In the genomic region with DNA sequence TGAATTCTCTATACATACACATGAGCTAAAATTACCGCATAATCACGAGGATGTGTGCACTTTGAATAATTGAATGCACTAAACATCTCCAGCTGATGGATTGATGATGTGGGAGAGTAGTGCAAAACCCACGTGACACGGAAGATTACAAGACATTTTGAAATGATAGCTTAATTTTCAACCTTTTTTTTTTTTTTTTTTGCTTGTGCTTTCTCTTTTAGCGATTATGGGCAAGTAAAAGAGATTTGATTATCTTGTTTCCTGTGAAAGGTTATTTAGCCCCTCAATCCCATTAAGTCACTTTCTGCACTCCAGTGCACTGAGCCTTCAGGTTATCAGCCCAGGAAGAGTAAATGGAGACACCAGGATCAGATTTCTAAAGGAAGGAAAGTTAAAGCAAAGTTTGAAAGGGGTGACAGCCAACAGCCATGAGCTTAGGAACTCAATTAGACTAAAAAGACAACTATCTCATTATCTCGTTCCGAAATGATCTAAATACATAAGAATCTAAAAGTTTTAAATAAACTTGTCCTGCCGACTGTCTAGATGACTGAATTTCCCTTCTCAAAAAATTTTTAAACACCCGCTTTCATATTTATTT, we compare ENCODE assay signal across 14 cellular contexts.
DNase-seq lines count a peak whose midpoint lies in the region; ATAC-seq, FAIRE-seq and TF ChIP-seq lines count a peak whose summit lies in the region.
"Had no signal": no experiment of that assay in that cellular context is flagged by ENCODE, and none has a peak within 500 bp of the region (broad histone marks: within the 10 kb centered on the region; RNA-seq: fewer than 3 reads in every experiment).

No MANE protein-coding gene starts in this region.

- ATAC-seq in HG03432 (IDR thresholded peaks at IDR 0.05; ENCODE audit: unreplicated experiment): no peak
- ATAC-seq in HG03469 (IDR thresholded peaks at IDR 0.05; ENCODE audit: unreplicated experiment): no peak
- ATAC-seq: body of pancreas; stimulated activated effector memory CD8-positive, alpha-beta T cell treated with anti-CD3 and anti-CD28 coated beads, Interleukin-12 subunit alpha, Interleukin-12 subunit beta, amount 100 ng/mL, for 72 hours had no signal

- WGBS in H1 (ENCODE audit: extremely low coverage in 1 of 2, insufficient coverage in 1 of 2, insufficient read length in 1 of 2, insufficient replicate concordance in 2 of 2, low coverage in 1 of 2, low lambda C conversion rate in 2 of 2, missing lambda C conversion rate in 1 of 2), 2 experiments: 57% methylated on average over 8 of the region's 9 CpGs; no CpG with 5 or more reads in 1 of the 2 experiments

- no peak overlapping the region; the same call in 1 of the 2 replicates for H3K18ac ChIP-seq in H1 (ENCODE audit: extremely low read depth, low read length)

- H4K8ac ChIP-seq in H1 (ENCODE audit: extremely low read depth, insufficient read depth, low read length): no peak overlapping the region

- H3K4ac ChIP-seq in H1 (replicated peaks; ENCODE audit: insufficient read length, low read depth, low read length): no peak overlapping the region

- H3K36me3 ChIP-seq in H1 (ENCODE audit: control insufficient read depth in 2 of 4, insufficient read depth in 4 of 4, low read length in 3 of 4) (no peaks in the 10 kb centered on the region), neural cell (ENCODE audit: insufficient read depth, low read length) (no peaks in the 10 kb centered on the region)

- H3K9me3 ChIP-seq in AG04450 (ENCODE audit: control insufficient read depth, insufficient read depth, low read length): no peaks in the 10 kb centered on the region
- H3K9me3 ChIP-seq in H1 (ENCODE audit: insufficient read depth in 2 of 2, low read depth in 1 of 2, low read length in 1 of 2): no peaks in the 10 kb centered on the region
- H3K9me3 ChIP-seq in neural cell (ENCODE audit: low read length): no peaks in the 10 kb centered on the region
- H3K9me3 ChIP-seq: body of pancreas had no signal

- H3K4me3 ChIP-seq in AG04450 (ENCODE audit: low read depth, low read length): peak overlapping the region; percentile 39
- H3K4me3 ChIP-seq in H1 (ENCODE audit: extremely low read depth in 1 of 4, insufficient read depth in 2 of 4, low read depth in 3 of 4, low read length in 4 of 4): peak overlapping the region in 2 of 4 experiments; percentile 2 to 51; a peak in 4 of 8 replicates
- H3K4me3 ChIP-seq in neural cell (ENCODE audit: low read length): peak overlapping the region; percentile 57
- H3K4me3 ChIP-seq: body of pancreas had no signal

- no peak overlapping the region for H4K5ac ChIP-seq in H1 (ENCODE audit: insufficient read length, low read depth, low read length)

- H3K23ac ChIP-seq in H1 (ENCODE audit: insufficient read length): no peak overlapping the region

- no peak for TF ChIP-seq RAD21 in H1 (IDR thresholded peaks at IDR 0.05 in 1 of 2, conservative IDR thresholded peaks at IDR 0.05 in 1 of 2; ENCODE audit: low read depth in 2 of 2, low read length in 2 of 2)
- no peak for TF ChIP-seq RAD21 in neural cell (conservative IDR thresholded peaks at IDR 0.05)

- H2AFZ ChIP-seq in H1 (ENCODE audit: low read length): no peak overlapping the region; the same call in 1 of the 2 replicates
- no peak overlapping the region for H2AFZ ChIP-seq in neural cell (ENCODE audit: low read depth, low read length)

- H3K79me2 ChIP-seq in H1 (ENCODE audit: control insufficient read depth in 1 of 2, insufficient read depth in 2 of 2, low read length in 2 of 2) (no peaks in the 10 kb centered on the region), neural cell (replicated peaks; ENCODE audit: insufficient read depth, low read length) (no peaks in the 10 kb centered on the region)

- H2BK12ac ChIP-seq in H1 (ENCODE audit: low read depth, low read length): no peak overlapping the region

- H2AK5ac ChIP-seq in H1 (ENCODE audit: low read depth, low read length): no peak overlapping the region

- H4K20me1 ChIP-seq in H1 (replicated peaks in 1 of 2; ENCODE audit: control insufficient read depth in 1 of 2, insufficient read depth in 2 of 2, low read length in 2 of 2) (no peaks in the 10 kb centered on the region), neural cell (ENCODE audit: insufficient read depth) (no peaks in the 10 kb centered on the region)

- no peak overlapping the region for H3K14ac ChIP-seq in H1 (ENCODE audit: insufficient read length)

- no peak overlapping the region for H2BK15ac ChIP-seq in H1 (ENCODE audit: low read length)

- H4K91ac ChIP-seq in H1 (replicated peaks; ENCODE audit: insufficient read length, low read length): no peak overlapping the region

- H2BK5ac ChIP-seq in H1 (ENCODE audit: low read depth, low read length): no peak overlapping the region

- H3K23me2 ChIP-seq in H1 (ENCODE audit: low read depth, low read length): no peaks in the 10 kb centered on the region

- no peak for TF ChIP-seq POLR2A in H1 (IDR thresholded peaks at IDR 0.05; ENCODE audit: control extremely low read depth in 1 of 2, low read depth in 2 of 2, low read length in 2 of 2)

- CTCF ChIA-PET in AG04450 (lab: Charles Lee): interaction anchor here (0.6 to 1.9 kb wide), 5 partner anchors 13 to 94 kb away, joined by 3 to 8 read pairs (median 5); no protein-coding TSS in a partner anchor
- CTCF ChIA-PET in H1 (lab: Charles Lee; ENCODE audit: partially characterized antibody): interaction anchor here (1.0 to 2.0 kb wide), 7 partner anchors 10 to 184 kb away, joined by 3 to 8 read pairs (median 4); no protein-coding TSS in a partner anchor

- peaks cover 0 to 9% (median 5%) of the 10 kb centered on the region in 4 experiments; a peak in 2 of 7 replicates for H3K4me1 ChIP-seq in H1 (replicated peaks in 1 of 4; ENCODE audit: control insufficient read depth in 3 of 4, insufficient read depth in 4 of 4, low read length in 3 of 4)

- POLR2A ChIA-PET in AG04450 (lab: Yijun Ruan, JAX) (interaction anchor here (0.6 to 1.3 kb wide), 4 partner anchors 22 to 886 kb away, joined by 3 to 7 read pairs (median 4); no protein-coding TSS in a partner anchor), H1 (lab: Charles Lee; ENCODE audit: partially characterized antibody) (interaction anchor here (0.8 to 2.0 kb wide), 4 partner anchors 11 to 108 kb away, joined by 3 to 8 read pairs (median 3); no protein-coding TSS in a partner anchor)

- no peak for TF ChIP-seq EP300 in H1 (IDR thresholded peaks at IDR 0.05; ENCODE audit: borderline replicate concordance in 1 of 2, low read depth in 2 of 2, low read length in 2 of 2)
- TF ChIP-seq EP300 in neural cell (conservative IDR thresholded peaks at IDR 0.05; ENCODE audit: poor library complexity, severe bottlenecking): peak; percentile 79

- H3K9me2 ChIP-seq in neural cell (ENCODE audit: insufficient read depth, low read length): no peaks in the 10 kb centered on the region

- H3K9ac ChIP-seq in H1 (replicated peaks in 1 of 4; ENCODE audit: extremely low read depth in 1 of 4, low read depth in 3 of 4, low read length in 3 of 4): no peak overlapping the region
- peak overlapping the region; percentile 24 for H3K9ac ChIP-seq in neural cell (ENCODE audit: low read length)

- H3K27me3 ChIP-seq in AG04450 (ENCODE audit: control insufficient read depth, insufficient read depth, low read length): no peaks in the 10 kb centered on the region
- no peaks in the 10 kb centered on the region for H3K27me3 ChIP-seq in H1 (replicated peaks in 1 of 4; ENCODE audit: control insufficient read depth in 3 of 4, extremely low read depth in 1 of 4, insufficient read depth in 3 of 4, low read length in 3 of 4)
- no peaks in the 10 kb centered on the region for H3K27me3 ChIP-seq in neural cell (ENCODE audit: insufficient read depth, low read depth, low read length)
- H3K27me3 ChIP-seq: body of pancreas had no signal

- FAIRE-seq in H1 (lab: Jason Lieb, UNC): peak; percentile 50
- FAIRE-seq in HTR-8/SVneo (lab: Jason Lieb, UNC): no peak

- TF ChIP-seq CTCF in AG04450 (IDR thresholded peaks at IDR 0.05; ENCODE audit: low read depth, low read length) (no peak), H1 (IDR thresholded peaks at IDR 0.05; ENCODE audit: control extremely low read depth in 1 of 3, insufficient read depth in 1 of 3, low read depth in 1 of 3, low read length in 3 of 3) (no peak), neural cell (IDR thresholded peaks at IDR 0.05; ENCODE audit: poor library complexity, severe bottlenecking) (no peak)

- peaks cover 4% of the 10 kb centered on the region for H3F3A ChIP-seq in neural cell (ENCODE audit: insufficient read depth, low read length, poor library complexity, severe bottlenecking)

- H3K4me2 ChIP-seq in H1 (ENCODE audit: insufficient read depth in 1 of 2, low read depth in 2 of 2, low read length in 2 of 2) (peak overlapping the region; percentile 42 to 61), neural cell (ENCODE audit: low read length) (peak overlapping the region; percentile 46)

- H3K56ac ChIP-seq in H1 (replicated peaks; ENCODE audit: insufficient read length, low read depth, low read length): no peak overlapping the region

- no peaks in the 10 kb centered on the region for H3K79me1 ChIP-seq in H1 (ENCODE audit: low read depth, low read length)

- H3K27ac ChIP-seq in AG04450 (ENCODE audit: low read depth, low read length): peak overlapping the region; percentile 47
- H3K27ac ChIP-seq in H1 (ENCODE audit: low read depth, low read length): no peak overlapping the region
- peak overlapping the region; percentile 42 for H3K27ac ChIP-seq in neural cell (ENCODE audit: low read length)
- H3K27ac ChIP-seq: body of pancreas had no signal

- H2BK120ac ChIP-seq in H1 (replicated peaks; ENCODE audit: low read depth, low read length): no peak overlapping the region

- DNase-seq in AG04450 (ENCODE audit: low read depth, low spot score): no peak
- DNase-seq in NCI-H1436 (lab: John Stamatoyannopoulos, UW): peak; percentile 68
- DNase-seq in H1 (ENCODE audit: low read depth in 1 of 2, low spot score in 2 of 2): no peak
- no peak for DNase-seq in NCI-H345 treated with DMSO at 0.1 percent for 48 hours (lab: John Stamatoyannopoulos, UW; ENCODE audit: unreplicated experiment)
- no peak for DNase-seq in HTR-8/SVneo (ENCODE audit: insufficient read length, low spot score)
- DNase-seq: body of pancreas; CD4-positive, CD25-positive, alpha-beta regulatory T cell; foreskin melanocyte; NCI-H146; stimulated activated CD4-positive, alpha-beta T cell treated with anti-CD3 and anti-CD28 coated beads, Interleukin-12 subunit alpha, Interleukin-12 subunit beta, amount 100 ng/mL, for 4 hours had no signal

- no peak overlapping the region for H2BK20ac ChIP-seq in H1 (ENCODE audit: low read length)

TF ChIP-seq in H1, 55 proteins besides CTCF, POLR2A, EP300 and RAD21 (continues in another document):
- TF ChIP-seq BACH1 (IDR thresholded peaks at IDR 0.05; ENCODE audit: low read length) (no peak), GTF2F1 (IDR thresholded peaks at IDR 0.05; ENCODE audit: borderline replicate concordance, low read depth, low read length) (no peak), HDAC2 (IDR thresholded peaks at IDR 0.05; ENCODE audit: borderline replicate concordance in 1 of 2, low read depth in 2 of 2, low read length in 2 of 2) (no peak)

TF ChIP-seq in neural cell, 6 proteins besides CTCF, POLR2A, EP300 and RAD21 (continues in another document):
- no peak for TF ChIP-seq MXI1 (conservative IDR thresholded peaks at IDR 0.05; ENCODE audit: poor library complexity, severe bottlenecking)
- peak; percentile 80 for TF ChIP-seq POLR2AphosphoS5 (IDR thresholded peaks at IDR 0.05)
